ENCODE assay signal across 1 cellular context in the genomic region with DNA sequence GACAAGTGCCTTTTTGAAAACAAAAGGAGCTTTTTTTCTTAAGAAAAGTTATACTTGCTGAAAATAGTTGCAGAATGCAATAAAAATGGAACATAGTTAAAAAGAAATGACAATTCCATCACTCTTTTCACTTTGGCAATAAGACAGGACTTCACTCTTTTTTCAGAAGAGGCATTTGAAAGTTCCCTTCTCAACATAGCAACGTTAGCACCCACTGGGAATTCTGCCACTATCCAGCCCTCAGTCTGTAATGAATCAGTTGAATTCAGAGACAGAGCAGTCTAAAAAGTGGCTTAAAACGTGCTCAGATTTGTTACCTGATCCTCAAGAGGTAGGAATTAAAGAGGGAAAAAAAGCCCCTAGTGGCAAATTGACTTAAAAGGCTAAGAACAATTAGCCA.
TF ChIP-seq lines count a peak whose summit lies in the region.

No MANE protein-coding gene starts in this region.

TF ChIP-seq in endothelial cell of umbilical vein, 7 proteins besides CTCF, POLR2A, EP300 and RAD21:
- TF ChIP-seq EZH2 (IDR thresholded peaks at IDR 0.05; ENCODE audit: borderline replicate concordance, low read depth, low read length, severe bottlenecking) (no peak), MYC (IDR thresholded peaks at IDR 0.05; ENCODE audit: low read depth, low read length) (no peak), GATA2 (IDR thresholded peaks at IDR 0.05; ENCODE audit: insufficient read depth, insufficient read length, low read depth, low read length) (no peak), POLR2AphosphoS5 (IDR thresholded peaks at IDR 0.05; ENCODE audit: insufficient read depth, low read depth, low read length) (no peak), JUN (IDR thresholded peaks at IDR 0.05; ENCODE audit: borderline replicate concordance, insufficient read depth, insufficient read length, low read depth) (no peak), FOS (IDR thresholded peaks at IDR 0.05; ENCODE audit: borderline replicate concordance, insufficient read depth, low read length) (no peak)
- TF ChIP-seq, protein P1, sequence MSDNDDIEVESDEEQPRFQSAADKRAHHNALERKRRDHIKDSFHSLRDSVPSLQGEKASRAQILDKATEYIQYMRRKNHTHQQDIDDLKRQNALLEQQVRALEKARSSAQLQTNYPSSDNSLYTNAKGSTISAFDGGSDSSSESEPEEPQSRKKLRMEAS (IDR thresholded peaks at IDR 0.05; ENCODE audit: insufficient read depth, insufficient read length): no peak
